8 cellular contexts compared by ENCODE assay signal in the genomic region with DNA sequence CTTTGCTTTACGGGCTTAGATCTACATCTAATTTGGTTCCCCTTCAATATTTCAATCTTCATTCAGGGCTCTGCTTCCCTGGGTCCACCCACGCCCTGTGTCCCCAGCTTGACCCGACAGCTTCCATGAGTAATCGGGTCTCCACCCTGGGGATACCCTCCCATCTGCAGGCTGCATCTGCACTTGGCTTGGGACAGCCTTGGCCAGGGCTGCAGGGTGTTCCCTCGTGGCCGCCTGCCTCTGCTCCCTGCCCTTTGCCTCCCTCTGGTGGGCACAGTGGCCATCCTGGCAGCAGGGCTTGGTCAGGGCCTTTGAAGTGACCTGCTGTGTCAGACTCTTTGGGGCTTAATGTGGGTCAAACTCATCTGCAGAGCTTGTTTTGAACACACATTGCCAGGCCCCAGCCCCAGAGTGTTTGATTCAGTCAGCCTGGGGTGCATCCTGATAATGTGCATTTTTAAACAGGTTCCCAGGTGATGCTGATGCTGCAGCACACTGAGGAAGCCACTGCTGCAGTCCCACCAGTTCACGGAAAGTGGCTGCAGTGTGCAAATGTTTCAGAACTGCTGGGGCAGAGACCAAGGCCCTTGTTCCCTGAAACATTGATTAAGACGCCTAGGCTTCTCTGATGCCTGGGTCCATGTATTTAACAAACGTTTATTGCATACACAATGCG.
DNase-seq lines count a peak whose midpoint lies in the region; ATAC-seq, FAIRE-seq and TF ChIP-seq lines count a peak whose summit lies in the region.

No MANE protein-coding gene starts in this region.

- POLR2A ChIA-PET in A549 (lab: Yijun Ruan, JAX), result no interaction called here

- no peak for TF ChIP-seq EP300 in A549 (IDR thresholded peaks at IDR 0.05)

- CTCF ChIA-PET in A549 (lab: Yijun Ruan, JAX), result interaction anchor here (0.5 to 9.5 kb wide), 45 partner anchors 8 to 1217 kb away, joined by 3 to 78 read pairs (median 4); a partner anchor contains a TSS

- WGBS in A549 (ENCODE audit: missing lambda C conversion rate), result 34% methylated on average over 10 of the region's 10 CpGs

- H3K36me3 Mint-ChIP-seq in glutamatergic neuron (ENCODE audit: unreplicated experiment), result no peaks in the 10 kb centered on the region

- H3K27ac ChIP-seq in A549, result peak overlapping the region; percentile 65 to 71

- H3K9me3 ChIP-seq in A549, result no peaks in the 10 kb centered on the region

- H3K9me3 Mint-ChIP-seq in glutamatergic neuron (ENCODE audit: unreplicated experiment), result peaks cover 7% of the 10 kb centered on the region

- TF ChIP-seq POLR2A in A549 (IDR thresholded peaks at IDR 0.05; ENCODE audit: low read length), result no peak

- peak; percentile 99 for ATAC-seq in A549

- no peak overlapping the region for H3K4me3 Mint-ChIP-seq in glutamatergic neuron (ENCODE audit: unreplicated experiment)

- no peaks in the 10 kb centered on the region for H3K27me3 Mint-ChIP-seq in glutamatergic neuron (ENCODE audit: unreplicated experiment)

- H3K4me1 Mint-ChIP-seq in glutamatergic neuron (ENCODE audit: low read depth, unreplicated experiment), result no peaks in the 10 kb centered on the region

- DNase-seq in A549 (ENCODE audit: low read depth in 1 of 2, low spot score in 1 of 2) (peak; percentile 80 to 81), GM20000 (ENCODE audit: low spot score) (peak; percentile 30), SK-N-DZ (ENCODE audit: low spot score) (peak; percentile 75), glutamatergic neuron (peak; percentile 77), skeletal muscle cell (ENCODE audit: low read depth) (peak; percentile 42), NCI-H128 (lab: John Stamatoyannopoulos, UW; ENCODE audit: unreplicated experiment) (no peak), NCI-H2171 treated with DMSO at 0.1 percent for 48 hours (lab: John Stamatoyannopoulos, UW) (no peak), NCI-H1048 (lab: John Stamatoyannopoulos, UW) (no peak)

- H3K4me1 ChIP-seq in A549, result peaks cover 52% of the 10 kb centered on the region

- H3K4me3 ChIP-seq in A549 (no peak overlapping the region), skeletal muscle cell (ENCODE audit: low read depth, low read length) (no peak overlapping the region)

- TF ChIP-seq RAD21 in A549 (conservative IDR thresholded peaks at IDR 0.05 in 1 of 2, IDR thresholded peaks at IDR 0.05 in 1 of 2), result peak; percentile 94 to 97

- TF ChIP-seq CTCF in A549 (IDR thresholded peaks at IDR 0.05), result peak; percentile 83
- TF ChIP-seq CTCF in GM20000 (IDR thresholded peaks at IDR 0.05; ENCODE audit: extremely low read depth, missing control alignments), result peak; percentile 10
- peak; percentile 60 for TF ChIP-seq CTCF in glutamatergic neuron (IDR thresholded peaks at IDR 0.05; ENCODE audit: partially characterized antibody, unreplicated experiment)

- no peak overlapping the region for H3K27ac Mint-ChIP-seq in glutamatergic neuron (ENCODE audit: unreplicated experiment)

- peak overlapping the region; percentile 52 for H3K4me2 ChIP-seq in A549

- peak; percentile 99 for FAIRE-seq in A549 (lab: Jason Lieb, UNC)

TF ChIP-seq in A549, 52 proteins besides CTCF, POLR2A, EP300 and RAD21:
- TF ChIP-seq, protein P1, sequence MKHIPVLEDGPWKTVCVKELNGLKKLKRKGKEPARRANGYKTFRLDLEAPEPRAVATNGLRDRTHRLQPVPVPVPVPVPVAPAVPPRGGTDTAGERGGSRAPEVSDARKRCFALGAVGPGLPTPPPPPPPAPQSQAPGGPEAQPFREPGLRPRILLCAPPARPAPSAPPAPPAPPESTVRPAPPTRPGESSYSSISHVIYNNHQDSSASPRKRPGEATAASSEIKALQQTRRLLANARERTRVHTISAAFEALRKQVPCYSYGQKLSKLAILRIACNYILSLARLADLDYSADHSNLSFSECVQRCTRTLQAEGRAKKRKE (CRISPR knock-in tag; IDR thresholded peaks at IDR 0.05; ENCODE audit: low read depth), result no peak
- peak in 1 of 2 experiments; percentile 29; a peak in 1 of 5 replicates for TF ChIP-seq JUN (IDR thresholded peaks at IDR 0.05)
- TF ChIP-seq MYC (IDR thresholded peaks at IDR 0.05; ENCODE audit: borderline replicate concordance, low read length), result peak; percentile 86
- TF ChIP-seq, protein P2, sequence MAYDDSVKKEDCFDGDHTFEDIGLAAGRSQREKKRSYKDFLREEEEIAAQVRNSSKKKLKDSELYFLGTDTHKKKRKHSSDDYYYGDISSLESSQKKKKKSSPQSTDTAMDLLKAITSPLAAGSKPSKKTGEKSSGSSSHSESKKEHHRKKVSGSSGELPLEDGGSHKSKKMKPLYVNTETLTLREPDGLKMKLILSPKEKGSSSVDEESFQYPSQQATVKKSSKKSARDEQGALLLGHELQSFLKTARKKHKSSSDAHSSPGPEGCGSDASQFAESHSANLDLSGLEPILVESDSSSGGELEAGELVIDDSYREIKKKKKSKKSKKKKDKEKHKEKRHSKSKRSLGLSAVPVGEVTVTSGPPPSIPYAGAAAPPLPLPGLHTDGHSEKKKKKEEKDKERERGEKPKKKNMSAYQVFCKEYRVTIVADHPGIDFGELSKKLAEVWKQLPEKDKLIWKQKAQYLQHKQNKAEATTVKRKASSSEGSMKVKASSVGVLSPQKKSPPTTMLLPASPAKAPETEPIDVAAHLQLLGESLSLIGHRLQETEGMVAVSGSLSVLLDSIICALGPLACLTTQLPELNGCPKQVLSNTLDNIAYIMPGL (CRISPR knock-in tag; IDR thresholded peaks at IDR 0.05; ENCODE audit: borderline replicate concordance), result no peak
- no peak for TF ChIP-seq FOSL2 (IDR thresholded peaks at IDR 0.05)
- no peak for TF ChIP-seq FOSL2 (CRISPR knock-in tag; IDR thresholded peaks at IDR 0.05)
- peak; percentile 99 for TF ChIP-seq SMC3 (IDR thresholded peaks at IDR 0.05)
- TF ChIP-seq GATA3 (IDR thresholded peaks at IDR 0.05; ENCODE audit: borderline replicate concordance), result peak; percentile 52; the same call in 1 of the 2 replicates
- TF ChIP-seq ZC3H11A (IDR thresholded peaks at IDR 0.05), result no peak
- TF ChIP-seq, protein P3, sequence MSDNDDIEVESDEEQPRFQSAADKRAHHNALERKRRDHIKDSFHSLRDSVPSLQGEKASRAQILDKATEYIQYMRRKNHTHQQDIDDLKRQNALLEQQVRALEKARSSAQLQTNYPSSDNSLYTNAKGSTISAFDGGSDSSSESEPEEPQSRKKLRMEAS (IDR thresholded peaks at IDR 0.05), result peak; percentile 95

Comparison
In these comparisons a context has a peak if more than half of its experiments do, and no peak if none do; other contexts are left out.
1. DNase-seq: peak in A549 (2 of 2), GM20000 (single experiment), SK-N-DZ (single experiment), glutamatergic neuron (single experiment) and skeletal muscle cell (single experiment); none in NCI-H128 (single experiment), NCI-H2171 treated with DMSO at 0.1 percent for 48 hours (single experiment) and NCI-H1048 (single experiment).
2. CTCF ChIP-seq: peak in every context shown above with its lines; median percentile 83 in A549; 60 in glutamatergic neuron; 10 in GM20000.